In the genomic region with DNA sequence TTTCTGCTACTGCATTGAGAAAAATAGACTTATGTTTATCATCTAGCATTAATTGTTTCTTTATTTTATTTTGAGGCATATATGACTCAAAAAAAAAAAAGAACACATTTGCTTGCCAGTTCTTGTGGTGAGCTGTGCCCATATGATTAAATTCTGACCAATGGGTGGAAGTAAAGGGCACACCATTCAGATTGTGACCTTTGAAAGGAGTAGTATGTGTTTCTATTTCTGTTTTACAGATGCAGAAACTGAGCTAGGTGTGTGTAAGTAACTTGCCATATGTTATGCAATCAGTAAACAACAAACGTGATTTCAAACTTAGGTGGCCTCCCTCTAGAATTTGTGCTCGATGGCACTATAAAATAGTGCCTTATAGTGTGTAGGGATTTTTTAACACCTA, we compare ENCODE assay signal across 31 cellular contexts.
"Had no signal": no experiment of that assay in that cellular context is flagged by ENCODE, and none has a peak within 500 bp of the region (broad histone marks: within the 10 kb centered on the region; RNA-seq: fewer than 3 reads in every experiment).

No MANE protein-coding gene starts in this region.

- H3K4me1 ChIP-seq: neural progenitor cell, parathyroid adenoma, psoas muscle, spleen, suprapubic skin, testis, tibial nerve, upper lobe of right lung, uterus had no signal

- H3K4me1 Mint-ChIP-seq: naive thymus-derived CD4-positive, alpha-beta T cell; natural killer cell; nephron; neural progenitor cell; stimulated activated memory B cell treated with anti-CD40 and anti-IgM and Interleukin-4, amounts not matched to agents 10 μg/mL and 1 μg/mL and 100 μg/mL, for 72 hours; stimulated activated naive CD8-positive, alpha-beta T cell treated with anti-CD3 and anti-CD28 coated beads, Interleukin-15, amount 100 ng/mL, for 72 hours had no signal

- H3K9me3 Mint-ChIP-seq: nephron; neural progenitor cell; stimulated activated memory B cell treated with anti-CD40 and anti-IgM and Interleukin-4, amounts not matched to agents 10 μg/mL and 1 μg/mL and 100 μg/mL, for 72 hours; stimulated activated naive CD8-positive, alpha-beta T cell treated with anti-CD3 and anti-CD28 coated beads, Interleukin-15, amount 100 ng/mL, for 72 hours had no signal

- H3K27ac Mint-ChIP-seq: naive thymus-derived CD4-positive, alpha-beta T cell; natural killer cell; nephron; neural progenitor cell; progenitor cell of endocrine pancreas; stimulated activated memory B cell treated with anti-CD40 and anti-IgM and Interleukin-4, amounts not matched to agents 10 μg/mL and 1 μg/mL and 100 μg/mL, for 72 hours; stimulated activated naive CD8-positive, alpha-beta T cell treated with anti-CD3 and anti-CD28 coated beads, Interleukin-15, amount 100 ng/mL, for 72 hours had no signal

- H3K27me3 ChIP-seq: neural progenitor cell, ovary, spleen, suprapubic skin, testis, tibial nerve, upper lobe of right lung, uterus had no signal

- H3K27me3 Mint-ChIP-seq: naive thymus-derived CD4-positive, alpha-beta T cell; progenitor cell of endocrine pancreas; stimulated activated memory B cell treated with anti-CD40 and anti-IgM and Interleukin-4, amounts not matched to agents 10 μg/mL and 1 μg/mL and 100 μg/mL, for 72 hours; stimulated activated naive CD8-positive, alpha-beta T cell treated with anti-CD3 and anti-CD28 coated beads, Interleukin-15, amount 100 ng/mL, for 72 hours had no signal

- H3K36me3 ChIP-seq: neural progenitor cell, ovary, spleen, suprapubic skin, tibial nerve, upper lobe of right lung, uterus had no signal

- H3K4me2 ChIP-seq: neural progenitor cell, smooth muscle cell had no signal

- H3K9me3 ChIP-seq: ovary, psoas muscle, spleen, suprapubic skin, testis, tibial nerve, upper lobe of right lung, uterus had no signal

- ATAC-seq: naive thymus-derived CD4-positive, alpha-beta T cell; natural killer cell; psoas muscle; right cardiac atrium; sciatic nerve; stimulated activated memory B cell treated with anti-CD40 and anti-IgM and Interleukin-4, amounts not matched to agents 10 μg/mL and 1 μg/mL and 100 μg/mL, for 72 hours; stimulated activated naive CD8-positive, alpha-beta T cell treated with anti-CD3 and anti-CD28 coated beads, Interleukin-15, amount 100 ng/mL, for 72 hours; stimulated activated naive CD8-positive, alpha-beta T cell treated with anti-CD3 and anti-CD28 coated beads, Interleukin-15, Interleukin-2, amounts not matched to agents 100 U/mL and 50 U/mL, for 24 hours; upper lobe of right lung had no signal

- DNase-seq: naive thymus-derived CD4-positive, alpha-beta T cell; natural killer cell; occipital lobe; ovary; posterior cingulate gyrus; psoas muscle; right cardiac atrium; spleen; stimulated activated CD4-positive, alpha-beta T cell treated with anti-CD3 and anti-CD28 coated beads, Interleukin-12 subunit alpha, Interleukin-12 subunit beta, amount 100 ng/mL, for 4 hours; stimulated activated CD4-positive, alpha-beta T cell treated with anti-CD3 and anti-CD28 coated beads, Interleukin-1b, Interleukin-23, amount 100 ng/mL, for 48 hours; stimulated activated CD4-positive, alpha-beta T cell treated with anti-CD3 and anti-CD28 coated beads, Interleukin-4, amount 100 ng/mL, for 1 hour; stimulated activated CD4-positive, alpha-beta T cell treated with anti-CD3 and anti-CD28 coated beads, Interleukin-4, amount 100 ng/mL, for 4 hours; stimulated activated CD8-positive, alpha-beta memory T cell treated with anti-CD3 and anti-CD28 coated beads, Interleukin-4, amount 100 ng/mL, for 48 hours; stimulated activated naive CD4-positive, alpha-beta T cell; stimulated activated naive CD8-positive, alpha-beta T cell treated with anti-CD3 and anti-CD28 coated beads, Interleukin-15, amount 100 ng/mL, for 72 hours; stimulated activated naive CD8-positive, alpha-beta T cell treated with anti-CD3 and anti-CD28 coated beads, Interleukin-15, Interleukin-2, amounts not matched to agents 100 U/mL and 50 U/mL, for 24 hours; substantia nigra; testis; trophoblast cell; upper lobe of right lung; uterus had no signal

- H3K36me3 Mint-ChIP-seq: naive thymus-derived CD4-positive, alpha-beta T cell; natural killer cell; neural progenitor cell; stimulated activated memory B cell treated with anti-CD40 and anti-IgM and Interleukin-4, amounts not matched to agents 10 μg/mL and 1 μg/mL and 100 μg/mL, for 72 hours had no signal

- H3K4me3 ChIP-seq: neural progenitor cell, ovary, psoas muscle, skin epidermis, smooth muscle cell, spleen, suprapubic skin, testis, tibial nerve, upper lobe of right lung, uterus had no signal

- H3K4me3 Mint-ChIP-seq: naive thymus-derived CD4-positive, alpha-beta T cell; natural killer cell; nephron; neural progenitor cell; stimulated activated memory B cell treated with anti-CD40 and anti-IgM and Interleukin-4, amounts not matched to agents 10 μg/mL and 1 μg/mL and 100 μg/mL, for 72 hours; stimulated activated naive CD8-positive, alpha-beta T cell treated with anti-CD3 and anti-CD28 coated beads, Interleukin-15, amount 100 ng/mL, for 72 hours had no signal

- H3K9ac ChIP-seq: neural progenitor cell, parathyroid adenoma had no signal

- H3K79me2 ChIP-seq: parathyroid adenoma had no signal

- H2AFZ ChIP-seq: neural progenitor cell, parathyroid adenoma had no signal

- H3K27ac ChIP-seq: neural progenitor cell, ovary, parathyroid adenoma, psoas muscle, skin epidermis, spleen, suprapubic skin, testis, tibial nerve, upper lobe of right lung, uterus had no signal
